In the genomic region with DNA sequence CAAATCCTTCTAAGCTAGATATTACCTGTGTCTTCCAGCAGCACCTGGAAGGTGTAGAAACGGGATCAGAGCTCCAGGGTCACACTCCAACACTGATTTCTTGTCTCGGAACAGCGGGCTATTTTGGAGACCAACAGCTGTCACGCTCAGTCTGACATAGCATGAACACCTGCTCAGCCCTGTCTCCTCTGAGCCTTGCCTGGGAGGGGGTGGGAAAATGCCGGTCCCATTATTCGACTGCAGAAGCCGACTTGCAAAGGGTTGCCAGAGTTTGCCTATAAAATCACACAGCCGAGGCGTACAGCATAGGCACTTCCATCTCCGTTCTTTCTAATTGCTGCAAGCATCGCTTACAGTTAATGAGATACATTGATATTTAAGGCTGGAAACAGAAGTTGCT, we compare ENCODE assay signal across 17 cellular contexts.
"Had no signal": no experiment of that assay in that cellular context is flagged by ENCODE, and none has a peak within 500 bp of the region (broad histone marks: within the 10 kb centered on the region; RNA-seq: fewer than 3 reads in every experiment).

No MANE protein-coding gene starts in this region.

- H3K36me3 ChIP-seq: adrenal gland, tibial nerve, uterus, WERI-Rb-1 had no signal

- H3K4me3 Mint-ChIP-seq: activated T-helper 1 cell treated with anti-CD3 and anti-CD28 coated beads, Interleukin-12 subunit alpha, Interleukin-12 subunit beta, Interleukin-2, Interleukin-4 antibody, amounts not matched to agents 30 ng/mL and 10 ng/mL and 1 ng/mL, durations not matched to agents 14 hours and 24 hours and 36 hours; immature natural killer cell; natural killer cell had no signal

- H3K4me3 ChIP-seq: adrenal gland, skin epidermis, tibial nerve, uterus had no signal

- ATAC-seq: activated naive CD4-positive, alpha-beta T cell treated with anti-CD3 and anti-CD28 coated beads, Interleukin-2, amount 50 U/mL, for 72 hours; esophagus mucosa; left ventricle myocardium superior; natural killer cell; stimulated activated naive CD8-positive, alpha-beta T cell treated with anti-CD3 and anti-CD28 coated beads, Interleukin-15, Interleukin-2, amounts not matched to agents 100 U/mL and 50 U/mL, for 24 hours had no signal

- H3K9me3 ChIP-seq: adrenal gland, tibial nerve, uterus had no signal

- H3K9me3 Mint-ChIP-seq: activated T-helper 1 cell treated with anti-CD3 and anti-CD28 coated beads, Interleukin-12 subunit alpha, Interleukin-12 subunit beta, Interleukin-2, Interleukin-4 antibody, amounts not matched to agents 30 ng/mL and 10 ng/mL and 1 ng/mL, durations not matched to agents 14 hours and 24 hours and 36 hours; immature natural killer cell; natural killer cell had no signal

- H3K27ac Mint-ChIP-seq: activated naive CD4-positive, alpha-beta T cell treated with anti-CD3 and anti-CD28 coated beads, Interleukin-2, amount 50 U/mL, for 72 hours; activated T-helper 1 cell treated with anti-CD3 and anti-CD28 coated beads, Interleukin-12 subunit alpha, Interleukin-12 subunit beta, Interleukin-2, Interleukin-4 antibody, amounts not matched to agents 30 ng/mL and 10 ng/mL and 1 ng/mL, durations not matched to agents 14 hours and 24 hours and 36 hours; immature natural killer cell; natural killer cell had no signal

- H3K4me1 ChIP-seq: adrenal gland, uterus had no signal

- H3K27me3 ChIP-seq: adrenal gland, uterus had no signal

- H3K27ac ChIP-seq: adrenal gland, skin epidermis, tibial nerve, uterus, WERI-Rb-1 had no signal

- H3K36me3 Mint-ChIP-seq: activated naive CD4-positive, alpha-beta T cell treated with anti-CD3 and anti-CD28 coated beads, Interleukin-2, amount 50 U/mL, for 72 hours; immature natural killer cell; natural killer cell had no signal

- DNase-seq: activated CD4-positive, alpha-beta T cell treated with anti-CD3 and anti-CD28 coated beads for 1 hour; activated gamma-delta T cell treated with Interleukin-2 at 50 U/mL for 16 hours; effector CD8-positive, alpha-beta T cell; immature natural killer cell; left ventricle myocardium superior; natural killer cell; retina; stimulated activated naive CD8-positive, alpha-beta T cell treated with anti-CD3 and anti-CD28 coated beads, Interleukin-15, Interleukin-2, amounts not matched to agents 100 U/mL and 50 U/mL, for 24 hours; T-helper 2 cell; uterus; WERI-Rb-1 had no signal
